Comparison of ENCODE assay signal across 11 cellular contexts in genomic region chr2:196961889-196962288, GRCh38. TPM values are rescaled to one million over a fixed set of nuclear protein-coding genes. Genes with fewer than 3 reads are reported as not detected.
DNase-seq lines count a peak whose midpoint lies in the region; ATAC-seq lines count a peak whose summit lies in the region.
"Had no signal": no experiment of that assay in that cellular context is flagged by ENCODE, and none has a peak within 500 bp of the region (broad histone marks: within the 10 kb centered on the region; RNA-seq: fewer than 3 reads in every experiment).

No MANE protein-coding gene starts in this region.

- H3K4me1 Mint-ChIP-seq in activated T-cell treated with anti-CD3 and anti-CD28 coated beads, Interleukin-2, amount 50 U/mL, for 4 hours (ENCODE audit: low read depth), result peaks cover 18% of the 10 kb centered on the region
- peaks cover 31% of the 10 kb centered on the region for H3K4me1 Mint-ChIP-seq in stimulated activated naive CD8-positive, alpha-beta T cell treated with anti-CD3 and anti-CD28 coated beads, Interleukin-15, Interleukin-2, amounts not matched to agents 100 ng/mL and 50 ng/mL, for 24 hours (ENCODE audit: low read depth)

- H3K4me3 Mint-ChIP-seq in activated T-cell treated with anti-CD3 and anti-CD28 coated beads, Interleukin-2, amount 50 U/mL, for 4 hours, result no peak overlapping the region
- no peak overlapping the region for H3K4me3 Mint-ChIP-seq in stimulated activated naive CD8-positive, alpha-beta T cell treated with anti-CD3 and anti-CD28 coated beads, Interleukin-15, Interleukin-2, amounts not matched to agents 100 ng/mL and 50 ng/mL, for 24 hours

- peak overlapping the region; percentile 54 for H3K27ac Mint-ChIP-seq in stimulated activated naive CD8-positive, alpha-beta T cell treated with anti-CD3 and anti-CD28 coated beads, Interleukin-15, Interleukin-2, amounts not matched to agents 100 ng/mL and 50 ng/mL, for 24 hours

- DNase-seq in activated T-cell treated with anti-CD3 and anti-CD28 coated beads, Interleukin-2, amount 50 U/mL, for 4 hours, result no peak
- DNase-seq in activated T-cell treated with anti-CD3 and anti-CD28 coated beads, Interleukin-2, amount 50 U/mL, for 1 hour, result no peak
- DNase-seq in NCI-H2227 treated with DMSO at 0.1 percent for 48 hours (lab: John Stamatoyannopoulos, UW) (no peak), Right ventricle myocardium superior (no peak), HK-2 (ENCODE audit: unreplicated experiment) (no peak)
- DNase-seq: NCI-H446 treated with DMSO at 0.1 percent for 48 hours; stimulated activated CD4-positive, alpha-beta T cell treated with anti-CD3 and anti-CD28 coated beads, Interleukin-4, amount 100 ng/mL, for 24 hours; uterus had no signal

- intact Hi-C loops in Right ventricle myocardium superior (cut with DNase I), result no loop called here

- ATAC-seq in activated T-cell treated with anti-CD3 and anti-CD28 coated beads, Interleukin-2, amount 50 U/mL, for 4 hours, result peak; percentile 80 to 84
- ATAC-seq in HG02571 (IDR thresholded peaks at IDR 0.05; ENCODE audit: unreplicated experiment), result peak; percentile 96
- ATAC-seq in HG03439 (IDR thresholded peaks at IDR 0.05; ENCODE audit: unreplicated experiment), result peak; percentile 95
- ATAC-seq in Right ventricle myocardium superior (ENCODE audit: poor library complexity), result no peak

- no peaks in the 10 kb centered on the region for H3K9me3 Mint-ChIP-seq in activated T-cell treated with anti-CD3 and anti-CD28 coated beads, Interleukin-2, amount 50 U/mL, for 4 hours
- no peaks in the 10 kb centered on the region for H3K9me3 Mint-ChIP-seq in stimulated activated naive CD8-positive, alpha-beta T cell treated with anti-CD3 and anti-CD28 coated beads, Interleukin-15, Interleukin-2, amounts not matched to agents 100 ng/mL and 50 ng/mL, for 24 hours

- H3K27me3 Mint-ChIP-seq in activated T-cell treated with anti-CD3 and anti-CD28 coated beads, Interleukin-2, amount 50 U/mL, for 4 hours (ENCODE audit: low read depth), result no peaks in the 10 kb centered on the region
- H3K27me3 Mint-ChIP-seq in stimulated activated naive CD8-positive, alpha-beta T cell treated with anti-CD3 and anti-CD28 coated beads, Interleukin-15, Interleukin-2, amounts not matched to agents 100 ng/mL and 50 ng/mL, for 24 hours, result no peaks in the 10 kb centered on the region

- peaks cover 3% of the 10 kb centered on the region for H3K36me3 Mint-ChIP-seq in activated T-cell treated with anti-CD3 and anti-CD28 coated beads, Interleukin-2, amount 50 U/mL, for 4 hours (ENCODE audit: insufficient read depth)
- H3K36me3 Mint-ChIP-seq in stimulated activated naive CD8-positive, alpha-beta T cell treated with anti-CD3 and anti-CD28 coated beads, Interleukin-15, Interleukin-2, amounts not matched to agents 100 ng/mL and 50 ng/mL, for 24 hours (ENCODE audit: low read depth), result peaks cover 3% of the 10 kb centered on the region

RNA-seq across cellular contexts. Expression of gene PGAP1, which starts 35.4 kb away (rescaled TPM):
- 1 to 10 TPM; 5.7 to 7.5 (median 6.5) TPM for total RNA-seq in activated T-cell treated with anti-CD3 and anti-CD28 coated beads, Interleukin-2, amount 50 U/mL, for 4 hours
- 5.5 TPM for total RNA-seq in Right ventricle myocardium superior
